Comparison of ENCODE assay signal across 1 cellular context in the genomic region with DNA sequence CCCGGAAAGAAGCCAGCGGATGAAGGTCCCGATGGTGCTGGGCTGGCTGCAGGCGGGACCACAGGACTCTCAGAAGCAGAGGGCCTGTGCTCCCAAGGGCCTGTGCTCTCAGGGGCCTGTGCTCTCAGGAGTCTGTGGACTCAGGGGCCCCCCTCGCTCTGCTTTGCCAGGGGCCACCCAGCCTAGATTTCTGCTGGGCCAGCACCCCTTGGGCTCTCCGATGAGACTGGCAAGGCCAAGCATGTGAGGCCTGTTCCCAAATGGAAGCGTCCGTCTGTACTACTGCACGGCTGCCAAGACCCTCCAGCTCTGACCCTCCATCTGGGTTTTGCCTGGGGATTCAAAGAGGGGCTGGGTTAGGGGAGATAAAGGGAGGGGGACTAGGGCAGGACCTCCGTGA.
TF ChIP-seq lines count a peak whose summit lies in the region.

No MANE protein-coding gene starts in this region.

TF ChIP-seq in WTC11, 78 proteins besides CTCF, POLR2A, EP300 and RAD21:
- TF ChIP-seq ZNF396 (CRISPR knock-in tag; IDR thresholded peaks at IDR 0.05; ENCODE audit: borderline replicate concordance), result no peak
- TF ChIP-seq ESRRA (CRISPR knock-in tag; IDR thresholded peaks at IDR 0.05; ENCODE audit: borderline replicate concordance), result no peak
- no peak for TF ChIP-seq MYBL2 (CRISPR knock-in tag; IDR thresholded peaks at IDR 0.05)
- no peak for TF ChIP-seq TP53 (CRISPR knock-in tag; IDR thresholded peaks at IDR 0.05)
- TF ChIP-seq, protein P1, sequence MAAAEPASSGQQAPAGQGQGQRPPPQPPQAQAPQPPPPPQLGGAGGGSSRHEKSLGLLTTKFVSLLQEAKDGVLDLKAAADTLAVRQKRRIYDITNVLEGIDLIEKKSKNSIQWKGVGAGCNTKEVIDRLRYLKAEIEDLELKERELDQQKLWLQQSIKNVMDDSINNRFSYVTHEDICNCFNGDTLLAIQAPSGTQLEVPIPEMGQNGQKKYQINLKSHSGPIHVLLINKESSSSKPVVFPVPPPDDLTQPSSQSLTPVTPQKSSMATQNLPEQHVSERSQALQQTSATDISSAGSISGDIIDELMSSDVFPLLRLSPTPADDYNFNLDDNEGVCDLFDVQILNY (CRISPR knock-in tag; IDR thresholded peaks at IDR 0.05), result no peak
- no peak for TF ChIP-seq ELF4 (CRISPR knock-in tag; IDR thresholded peaks at IDR 0.05; ENCODE audit: low read depth)
- TF ChIP-seq, protein P2, sequence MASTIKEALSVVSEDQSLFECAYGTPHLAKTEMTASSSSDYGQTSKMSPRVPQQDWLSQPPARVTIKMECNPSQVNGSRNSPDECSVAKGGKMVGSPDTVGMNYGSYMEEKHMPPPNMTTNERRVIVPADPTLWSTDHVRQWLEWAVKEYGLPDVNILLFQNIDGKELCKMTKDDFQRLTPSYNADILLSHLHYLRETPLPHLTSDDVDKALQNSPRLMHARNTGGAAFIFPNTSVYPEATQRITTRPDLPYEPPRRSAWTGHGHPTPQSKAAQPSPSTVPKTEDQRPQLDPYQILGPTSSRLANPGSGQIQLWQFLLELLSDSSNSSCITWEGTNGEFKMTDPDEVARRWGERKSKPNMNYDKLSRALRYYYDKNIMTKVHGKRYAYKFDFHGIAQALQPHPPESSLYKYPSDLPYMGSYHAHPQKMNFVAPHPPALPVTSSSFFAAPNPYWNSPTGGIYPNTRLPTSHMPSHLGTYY (CRISPR knock-in tag; IDR thresholded peaks at IDR 0.05), result no peak
- no peak for TF ChIP-seq TEAD1 (CRISPR knock-in tag; IDR thresholded peaks at IDR 0.05)
- no peak for TF ChIP-seq SP1 (CRISPR knock-in tag; conservative IDR thresholded peaks at IDR 0.05)
- TF ChIP-seq, protein P3, sequence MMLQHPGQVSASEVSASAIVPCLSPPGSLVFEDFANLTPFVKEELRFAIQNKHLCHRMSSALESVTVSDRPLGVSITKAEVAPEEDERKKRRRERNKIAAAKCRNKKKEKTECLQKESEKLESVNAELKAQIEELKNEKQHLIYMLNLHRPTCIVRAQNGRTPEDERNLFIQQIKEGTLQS (CRISPR knock-in tag; conservative IDR thresholded peaks at IDR 0.05), result no peak
TF ChIP-seq in WTC11: peak in this region for 0.
